Comparison of ENCODE assay signal across 15 cellular contexts in the genomic region with DNA sequence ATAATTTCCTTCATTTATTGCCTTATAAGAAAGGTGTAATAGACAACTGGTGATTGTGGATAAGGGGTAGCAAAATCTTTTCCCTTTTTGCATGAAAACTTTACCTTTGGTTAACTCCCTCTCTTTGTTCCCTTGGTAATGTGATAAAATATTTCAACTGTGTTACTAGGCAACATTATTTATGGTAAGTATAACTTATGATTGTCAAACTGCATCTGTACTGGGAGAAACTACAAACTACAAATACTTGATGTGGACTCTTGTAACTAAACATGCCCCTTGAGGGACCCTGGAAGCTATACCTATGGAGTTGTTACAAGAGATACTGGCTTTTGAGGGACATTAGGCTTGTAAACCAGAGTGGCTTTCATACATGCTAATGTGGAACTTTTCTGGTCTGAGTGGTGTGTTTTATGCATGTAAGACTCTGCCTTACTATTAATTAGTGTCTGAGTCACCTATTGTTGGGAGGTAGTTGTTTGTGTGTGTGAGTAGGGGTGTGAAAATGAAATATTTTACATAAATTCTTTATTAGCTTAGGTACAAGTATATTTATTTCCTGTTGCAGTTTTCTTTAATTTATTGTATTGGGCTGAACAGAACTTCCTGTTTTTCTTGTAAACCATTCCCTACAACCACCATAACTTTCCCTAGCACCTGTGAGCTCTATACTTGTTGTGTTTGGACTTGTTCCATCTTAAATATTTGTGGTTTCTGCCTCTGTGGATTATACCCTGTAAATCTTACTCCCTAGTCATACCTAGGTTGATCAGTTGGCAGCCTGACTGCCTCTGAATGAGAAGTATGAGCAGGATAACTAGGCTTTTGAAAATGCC. TPM values are rescaled to one million over a fixed set of nuclear protein-coding genes. Genes with fewer than 3 reads are reported as not detected.
DNase-seq lines count a peak whose midpoint lies in the region; ATAC-seq and TF ChIP-seq lines count a peak whose summit lies in the region.
"Had no signal": no experiment of that assay in that cellular context is flagged by ENCODE, and none has a peak within 500 bp of the region (broad histone marks: within the 10 kb centered on the region; RNA-seq: fewer than 3 reads in every experiment).

No MANE protein-coding gene starts in this region.

- H3K36me3 Mint-ChIP-seq in naive thymus-derived CD4-positive, alpha-beta T cell = peaks cover 0 to 25% (median 10%) of the 10 kb centered on the region in 5 donors

- H3K27ac Mint-ChIP-seq in naive thymus-derived CD4-positive, alpha-beta T cell = no peak overlapping the region
- H3K27ac Mint-ChIP-seq: dendritic cell treated with granulocyte-macrophage colony-stimulating factor and Interleukin-4, amounts not matched to agents 40 ng/mL and 50 ng/mL, for 4 days had no signal

- H3K4me3 Mint-ChIP-seq in naive thymus-derived CD4-positive, alpha-beta T cell = no peak overlapping the region
- H3K4me3 Mint-ChIP-seq: dendritic cell treated with granulocyte-macrophage colony-stimulating factor and Interleukin-4, amounts not matched to agents 40 ng/mL and 50 ng/mL, for 4 days had no signal

- H3K4me1 Mint-ChIP-seq in naive thymus-derived CD4-positive, alpha-beta T cell = peaks cover 0 to 23% (median 6%) of the 10 kb centered on the region in 7 donors

- peaks cover 0 to 5% (median 0%) of the 10 kb centered on the region in 5 donors for H3K27me3 Mint-ChIP-seq in naive thymus-derived CD4-positive, alpha-beta T cell
- H3K27me3 Mint-ChIP-seq: dendritic cell treated with granulocyte-macrophage colony-stimulating factor and Interleukin-4, amounts not matched to agents 40 ng/mL and 50 ng/mL, for 4 days had no signal

- H3K4me3 ChIP-seq in SJCRH30 (no peak overlapping the region), kidney epithelial cell (ENCODE audit: low read depth, low read length) (no peak overlapping the region)
- no peak overlapping the region for H3K4me3 ChIP-seq in naive thymus-derived CD4-positive, alpha-beta T cell (ENCODE audit: low read length)
- H3K4me3 ChIP-seq: left ventricle myocardium inferior, thoracic aorta had no signal

- H3K9me3 Mint-ChIP-seq in naive thymus-derived CD4-positive, alpha-beta T cell = peaks cover 0 to 7% (median 0%) of the 10 kb centered on the region in 11 donors

- intact Hi-C loops in naive thymus-derived CD4-positive, alpha-beta T cell (cut with micrococcal nuclease) = no loop called here

- peak; percentile 91 for DNase-seq in ACHN
- peak; percentile 87 for DNase-seq in HT-29 (ENCODE audit: low spot score)
- peak; percentile 31 to 73 for DNase-seq in SJCRH30
- DNase-seq in kidney epithelial cell (ENCODE audit: low read depth) = peak; percentile 90
- DNase-seq in naive thymus-derived CD4-positive, alpha-beta T cell = no peak
- no peak for DNase-seq in stimulated activated CD4-positive, alpha-beta T cell treated with anti-CD3 and anti-CD28 coated beads, Interleukin-4, amount 100 ng/mL, for 24 hours
- DNase-seq in hepatic stellate cell (ENCODE audit: low spot score) = no peak
- DNase-seq: activated CD8-positive, alpha-beta memory T cell treated with anti-CD3 and anti-CD28 coated beads, Interleukin-2, amount 50 U/mL, for 4 hours; HCEC 1CT; left ventricle myocardium inferior; Right ventricle myocardium superior had no signal

- H3K36me3 ChIP-seq in SJCRH30 (no peaks in the 10 kb centered on the region), kidney epithelial cell (ENCODE audit: control insufficient read depth, insufficient read depth, low read length) (no peaks in the 10 kb centered on the region)
- no peaks in the 10 kb centered on the region for H3K36me3 ChIP-seq in naive thymus-derived CD4-positive, alpha-beta T cell (ENCODE audit: control insufficient read depth in 2 of 3, insufficient read depth in 3 of 3, low read length in 3 of 3)
- H3K36me3 ChIP-seq: left ventricle myocardium inferior, thoracic aorta had no signal

- peaks cover 16% of the 10 kb centered on the region for H3K4me1 ChIP-seq in SJCRH30
- no peaks in the 10 kb centered on the region for H3K4me1 ChIP-seq in naive thymus-derived CD4-positive, alpha-beta T cell (ENCODE audit: control insufficient read depth in 2 of 2, insufficient read depth in 2 of 2, low read length in 2 of 2)
- H3K4me1 ChIP-seq: left ventricle myocardium inferior had no signal

- POLR2A ChIA-PET in naive thymus-derived CD4-positive, alpha-beta T cell (lab: Charles Lee) = no interaction called here

- no peak overlapping the region for H3K27ac ChIP-seq in SJCRH30
- no peak overlapping the region for H3K27ac ChIP-seq in naive thymus-derived CD4-positive, alpha-beta T cell (ENCODE audit: low read depth, low read length)
- H3K27ac ChIP-seq: KMS-11, left ventricle myocardium inferior, thoracic aorta had no signal

- no peak for TF ChIP-seq CTCF in kidney epithelial cell (IDR thresholded peaks at IDR 0.05; ENCODE audit: insufficient read depth, low read length, poor library complexity, severe bottlenecking)

- no peak for ATAC-seq in naive thymus-derived CD4-positive, alpha-beta T cell
- ATAC-seq in GM19463 (IDR thresholded peaks at IDR 0.05; ENCODE audit: unreplicated experiment) = no peak

- H3K9me3 ChIP-seq in SJCRH30 (replicated peaks) = no peaks in the 10 kb centered on the region
- no peaks in the 10 kb centered on the region for H3K9me3 ChIP-seq in naive thymus-derived CD4-positive, alpha-beta T cell (ENCODE audit: control insufficient read depth in 2 of 3, low read length in 3 of 3)
- H3K9me3 ChIP-seq: thoracic aorta had no signal

- H3K27me3 ChIP-seq in SJCRH30 (no peaks in the 10 kb centered on the region), kidney epithelial cell (ENCODE audit: control insufficient read depth, insufficient read depth, low read length) (no peaks in the 10 kb centered on the region)
- no peaks in the 10 kb centered on the region for H3K27me3 ChIP-seq in naive thymus-derived CD4-positive, alpha-beta T cell (ENCODE audit: control insufficient read depth in 2 of 2, insufficient read depth in 2 of 2, low read length in 2 of 2)

- in situ Hi-C loops in ACHN (cut with HindIII; ENCODE audit: low pct_ligation_motif_present, low pct_unique_long_range_greater_than_20kb, low sequenced_read_pairs) = no loop called here

- CTCF ChIA-PET in naive thymus-derived CD4-positive, alpha-beta T cell (lab: Charles Lee) = interaction anchor here (0.6 kb wide), 1 partner anchor 1310 kb away, joined by 3 read pairs; no protein-coding TSS in a partner anchor

RNA-seq across cellular contexts. Expression of a gene that starts 49.8 kb away (rescaled TPM):
- 0.20 and 0.34 TPM in 2 replicates for total RNA-seq in HT-29 (2014; rRNA removed; shearing (Covaris generic))
- 0.08 TPM in 1 of 2 replicates, not detected in the other for total RNA-seq in SJCRH30 (2014; rRNA removed; shearing (Covaris generic))
- 0.58 and 0.89 TPM in 2 replicates for total RNA-seq in kidney epithelial cell
- total RNA-seq in naive thymus-derived CD4-positive, alpha-beta T cell = 1 to 10 TPM in 1 of 5 experiments, under 1 TPM in 4; 0.31 to 1.6 (median 0.76) TPM
- polyA plus RNA-seq in naive thymus-derived CD4-positive, alpha-beta T cell = under 1 TPM in 1 of 2 donors, not detected in 1; 0.08 TPM
- total RNA-seq: left ventricle myocardium inferior, Right ventricle myocardium superior had no signal

Comparison
In these comparisons a context has a peak if more than half of its experiments do, and no peak if none do; other contexts are left out.
1. DNase-seq: peak in ACHN (single experiment), HT-29 (single experiment), SJCRH30 (2 of 2) and kidney epithelial cell (single experiment); none in naive thymus-derived CD4-positive, alpha-beta T cell (0 of 9), stimulated activated CD4-positive, alpha-beta T cell treated with anti-CD3 and anti-CD28 coated beads, Interleukin-4, amount 100 ng/mL, for 24 hours (single experiment) and hepatic stellate cell (single experiment).